In genomic region chr1:113074237-113074636, GRCh38 we compare ENCODE assay signal across 2 cellular contexts.
TF ChIP-seq lines count a peak whose summit lies in the region.

No MANE protein-coding gene starts in this region.

TF ChIP-seq in HEK293, 187 proteins besides CTCF, POLR2A, EP300 and RAD21 (continued from another document):
- TF ChIP-seq GLIS2 (tag by site-specific recombination; IDR thresholded peaks at IDR 0.05) (no peak), INSM2 (tag by site-specific recombination; IDR thresholded peaks at IDR 0.05) (no peak), ZNF692 (tag by site-specific recombination; IDR thresholded peaks at IDR 0.05) (no peak), ZNF211 (tag by site-specific recombination; IDR thresholded peaks at IDR 0.05; ENCODE audit: low read depth) (no peak), KLF7 (tag by site-specific recombination; IDR thresholded peaks at IDR 0.05; ENCODE audit: borderline replicate concordance) (no peak), HIC1 (tag by site-specific recombination; IDR thresholded peaks at IDR 0.05) (no peak), ZNF146 (tag by site-specific recombination; IDR thresholded peaks at IDR 0.05) (no peak), ZNF114 (tag by site-specific recombination; IDR thresholded peaks at IDR 0.05) (no peak)

TF ChIP-seq in GM12878, 131 proteins besides CTCF, POLR2A, EP300 and RAD21 (continued from another document):
- TF ChIP-seq NR2C1 (IDR thresholded peaks at IDR 0.05) (no peak), CBX3 (IDR thresholded peaks at IDR 0.05; ENCODE audit: borderline replicate concordance, low read depth) (no peak), CBX5 (IDR thresholded peaks at IDR 0.05; ENCODE audit: low read depth) (no peak), SRF (IDR thresholded peaks at IDR 0.05; ENCODE audit: low read depth in 2 of 2, low read length in 2 of 2) (no peak), LARP7 (IDR thresholded peaks at IDR 0.05) (no peak), YBX1 (IDR thresholded peaks at IDR 0.05) (no peak), ZNF217 (IDR thresholded peaks at IDR 0.05) (no peak), E4F1 (IDR thresholded peaks at IDR 0.05; ENCODE audit: borderline replicate concordance, partially characterized antibody) (no peak), ZNF207 (IDR thresholded peaks at IDR 0.05; ENCODE audit: borderline replicate concordance) (no peak), PML (IDR thresholded peaks at IDR 0.05; ENCODE audit: low read length) (0 out of 2 replicates have a peak, but pooled peaks have one; percentile 25), RUNX3 (IDR thresholded peaks at IDR 0.05; ENCODE audit: low read length) (peak; percentile 10; the same call in 1 of the 2 replicates), KLF5 (IDR thresholded peaks at IDR 0.05; ENCODE audit: partially characterized antibody) (no peak), BCL11A (IDR thresholded peaks at IDR 0.05; ENCODE audit: low read depth, low read length) (no peak), RCOR1 (conservative IDR thresholded peaks at IDR 0.05; ENCODE audit: low read depth, low read length) (no peak), CEBPZ (IDR thresholded peaks at IDR 0.05; ENCODE audit: low read depth, low read length) (no peak)
